5 cellular contexts compared by ENCODE assay signal in the genomic region with DNA sequence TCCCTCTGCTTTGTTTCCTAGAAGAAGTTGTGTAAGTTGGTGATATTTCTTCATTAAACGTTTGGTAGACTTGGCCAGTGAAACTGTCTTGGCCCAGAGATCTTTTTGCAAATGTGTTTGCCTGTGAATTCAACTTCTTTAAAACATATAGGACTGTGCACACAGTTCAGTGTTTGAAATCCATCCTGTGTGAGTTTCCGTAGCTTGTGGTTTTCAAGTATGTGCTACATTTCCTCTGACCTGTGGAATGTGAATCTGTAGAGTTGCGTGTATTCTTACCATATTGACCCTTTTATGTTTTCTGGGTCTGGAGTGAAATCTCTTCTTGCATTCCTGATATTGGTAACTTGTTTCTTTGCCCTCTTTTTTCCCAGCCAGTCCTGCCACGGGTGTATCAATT. TPM values are rescaled to one million over a fixed set of nuclear protein-coding genes. Genes with fewer than 3 reads are reported as not detected.
"Had no signal": no experiment of that assay in that cellular context is flagged by ENCODE, and none has a peak within 500 bp of the region (broad histone marks: within the 10 kb centered on the region; RNA-seq: fewer than 3 reads in every experiment).

No MANE protein-coding gene starts in this region.

RNA-seq across cellular contexts. Expression of gene XAGE3, which starts 38.2 kb away (rescaled TPM):
- total RNA-seq: HepG2, HT-29, HT1080, K562 had no signal
- polyA plus RNA-seq: HepG2, IgD-negative memory B cell had no signal
